Comparison of ENCODE assay signal across 18 cellular contexts in genomic region chr9:137297966-137298365, GRCh38. TPM values are rescaled to one million over a fixed set of nuclear protein-coding genes. Genes with fewer than 3 reads are reported as not detected.
DNase-seq lines count a peak whose midpoint lies in the region; ATAC-seq and TF ChIP-seq lines count a peak whose summit lies in the region.
"Had no signal": no experiment of that assay in that cellular context is flagged by ENCODE, and none has a peak within 500 bp of the region (broad histone marks: within the 10 kb centered on the region; RNA-seq: fewer than 3 reads in every experiment).

No MANE protein-coding gene starts in this region.

- H3K9me3 ChIP-seq in H9 (ENCODE audit: control insufficient read depth, low read depth, low read length) (no peaks in the 10 kb centered on the region), right cardiac atrium (ENCODE audit: control insufficient read depth, low read length) (no peaks in the 10 kb centered on the region), psoas muscle (no peaks in the 10 kb centered on the region)

- DNase-seq in H9 (peak; percentile 31), right cardiac atrium (peak; percentile 19 to 52 (median 45)), psoas muscle (no peak), NCI-H2227 (lab: John Stamatoyannopoulos, UW; ENCODE audit: unreplicated experiment) (no peak), foreskin melanocyte (no peak), NCI-H2029 treated with DMSO at 0.1 percent for 48 hours (lab: John Stamatoyannopoulos, UW) (no peak)
- DNase-seq: activated CD4-positive, alpha-beta T cell treated with anti-CD3 and anti-CD28 coated beads, Interleukin-2, amount 50 U/mL, for 1 hour; activated gamma-delta T cell treated with Interleukin-2 at 50 U/mL for 16 hours; KG1; OCI-M1; stimulated activated CD4-positive, alpha-beta T cell treated with anti-CD3 and anti-CD28 coated beads, Interleukin-2, amount 100 ng/mL, for 24 hours; T-helper 1 cell had no signal

- H3K27ac Mint-ChIP-seq in H9 = no peak overlapping the region
- H3K27ac Mint-ChIP-seq: stimulated activated effector memory CD8-positive, alpha-beta T cell treated with anti-CD3 and anti-CD28 coated beads, Interleukin-12 subunit alpha, Interleukin-12 subunit beta, amount 100 ng/mL, for 72 hours had no signal

- H2AFZ ChIP-seq in H9 (ENCODE audit: low read length) = no peak overlapping the region

- no peak for ATAC-seq in right cardiac atrium
- no peak for ATAC-seq in psoas muscle
- no peak for ATAC-seq in GM21786 (IDR thresholded peaks at IDR 0.05; ENCODE audit: unreplicated experiment)
- ATAC-seq: stimulated activated effector memory CD8-positive, alpha-beta T cell treated with anti-CD3 and anti-CD28 coated beads, Interleukin-12 subunit alpha, Interleukin-12 subunit beta, amount 100 ng/mL, for 72 hours had no signal

- H3K36me3 ChIP-seq in psoas muscle (ENCODE audit: insufficient read depth in 1 of 2, low read depth in 1 of 2) = no peaks in the 10 kb centered on the region

- no peak overlapping the region for H3K18ac ChIP-seq in H9 (ENCODE audit: insufficient read length, low read depth, low read length)

- H2BK12ac ChIP-seq in H9 (ENCODE audit: insufficient read length, low read depth, low read length) = no peak overlapping the region

- no peaks in the 10 kb centered on the region for H4K20me1 ChIP-seq in H9 (ENCODE audit: control insufficient read depth, insufficient read depth, insufficient read length)

- H2BK5ac ChIP-seq in H9 (ENCODE audit: insufficient read length, low read length) = no peak overlapping the region

- H3K9me3 Mint-ChIP-seq in H9 = peaks cover 3 to 9% of the 10 kb centered on the region in 2 experiments
- H3K9me3 Mint-ChIP-seq: central memory CD8-positive, alpha-beta T cell; stimulated activated effector memory CD8-positive, alpha-beta T cell treated with anti-CD3 and anti-CD28 coated beads, Interleukin-12 subunit alpha, Interleukin-12 subunit beta, amount 100 ng/mL, for 72 hours had no signal

- H3K4me1 Mint-ChIP-seq in H9 = peaks cover 32 to 41% of the 10 kb centered on the region in 2 experiments

- H4K5ac ChIP-seq in H9 (ENCODE audit: insufficient read length, low read depth, low read length) = no peak overlapping the region

- peaks cover 0 to 5% (median 3%) of the 10 kb centered on the region in 3 experiments; a peak in 4 of 7 replicates for H3K36me3 Mint-ChIP-seq in H9 (ENCODE audit: insufficient read depth in 1 of 3, low read depth in 3 of 3)
- H3K36me3 Mint-ChIP-seq: stimulated activated effector memory CD8-positive, alpha-beta T cell treated with anti-CD3 and anti-CD28 coated beads, Interleukin-12 subunit alpha, Interleukin-12 subunit beta, amount 100 ng/mL, for 72 hours had no signal

- no peak overlapping the region for H4K8ac ChIP-seq in H9 (replicated peaks; ENCODE audit: insufficient read length, low read depth, low read length)

- no peak overlapping the region for H3K9ac ChIP-seq in H9 (ENCODE audit: extremely low read depth, insufficient read length, low read length)

- no peak overlapping the region for H4K91ac ChIP-seq in H9 (ENCODE audit: insufficient read length, low read depth, low read length)

- H3K4me2 ChIP-seq in H9 (ENCODE audit: insufficient read depth, insufficient read length, low read length) = no peak overlapping the region

- H3K14ac ChIP-seq in H9 (ENCODE audit: insufficient read depth, low read length) = no peak overlapping the region

- no peak overlapping the region for H2AK5ac ChIP-seq in H9 (ENCODE audit: insufficient read length, low read length)

- H3K27ac ChIP-seq in H9 (ENCODE audit: insufficient read length, low read depth, low read length) = no peak overlapping the region
- peak overlapping the region; percentile 96 for H3K27ac ChIP-seq in VCaP
- peak overlapping the region; percentile 70 for H3K27ac ChIP-seq in right cardiac atrium (ENCODE audit: low read length)
- H3K27ac ChIP-seq in psoas muscle = peak overlapping the region; percentile 50

- no CpG with 5 or more reads among the region's 7 CpGs for WGBS in H9 (ENCODE audit: extremely low coverage, insufficient read length, low lambda C conversion rate)
- WGBS in right cardiac atrium = 62% methylated on average over 7 of the region's 7 CpGs
- WGBS in psoas muscle, 3 donors = 52 to 81% (median 70%) methylated on average over 7 of the region's 7 CpGs

- no peak overlapping the region for H2BK120ac ChIP-seq in H9 (ENCODE audit: low read depth, low read length, poor library complexity, severe bottlenecking)

- intact Hi-C loops in right cardiac atrium (cut with DNase I) (loop anchor here in 3 of 4 donors (5.0 to 10.0 kb wide), 2 partner anchors 109 to 227 kb away; no protein-coding TSS in a partner anchor), psoas muscle (cut with DNase I) (loop anchor here (2.0 to 10.0 kb wide), 3 partner anchors 109 to 227 kb away; no protein-coding TSS in a partner anchor)

- H3K23me2 ChIP-seq in H9 (ENCODE audit: insufficient read length, low read depth, low read length, poor library complexity, severe bottlenecking) = peaks cover 7% of the 10 kb centered on the region

- H3K56ac ChIP-seq in H9 (ENCODE audit: insufficient read length, low read depth, low read length) = no peak overlapping the region

- no peaks in the 10 kb centered on the region for H3K79me2 ChIP-seq in H9 (ENCODE audit: insufficient read depth, low read length)

- peaks cover 5% of the 10 kb centered on the region; the same call in 1 of the 2 replicates for H3K27me3 ChIP-seq in H9 (ENCODE audit: insufficient read depth, low read length)
- H3K27me3 ChIP-seq in right cardiac atrium (ENCODE audit: control insufficient read depth, insufficient read depth) = no peaks in the 10 kb centered on the region
- peaks cover 0 to 87% (median 32%) of the 10 kb centered on the region in 3 donors for H3K27me3 ChIP-seq in psoas muscle (ENCODE audit: insufficient read depth in 3 of 3, low read length in 2 of 3)

- no peak overlapping the region for H2BK20ac ChIP-seq in H9 (ENCODE audit: low read depth, low read length, poor library complexity, severe bottlenecking)

- no peak overlapping the region for H3K4ac ChIP-seq in H9 (ENCODE audit: low read depth, low read length)

- no peak overlapping the region for H3T11ph ChIP-seq in H9 (ENCODE audit: low read length)

- no peak overlapping the region for H3K4me3 ChIP-seq in right cardiac atrium (ENCODE audit: low read length)
- peak overlapping the region; percentile 66 for H3K4me3 ChIP-seq in psoas muscle

- peak overlapping the region in 1 of 2 experiments; percentile 29; a peak in 1 of 5 replicates for H3K4me3 Mint-ChIP-seq in H9

- TF ChIP-seq CTCF in H9 (conservative IDR thresholded peaks at IDR 0.05) = no peak
- TF ChIP-seq CTCF in VCaP (conservative IDR thresholded peaks at IDR 0.05) = no peak
- TF ChIP-seq CTCF in psoas muscle (IDR thresholded peaks at IDR 0.05) = no peak

- H3K4me1 ChIP-seq in H9 (ENCODE audit: insufficient read depth, low read length) (peaks cover 5% of the 10 kb centered on the region; the same call in 1 of the 2 replicates), right cardiac atrium (ENCODE audit: control insufficient read depth, insufficient read depth, low read length) (no peaks in the 10 kb centered on the region), psoas muscle (peaks cover 7% of the 10 kb centered on the region)

- H3K79me1 ChIP-seq in H9 (ENCODE audit: insufficient read depth, low read depth, low read length, poor library complexity, severe bottlenecking) = no peaks in the 10 kb centered on the region

- H2BK15ac ChIP-seq in H9 (ENCODE audit: low read depth, low read length) = no peak overlapping the region

- no peak overlapping the region for H3K23ac ChIP-seq in H9 (ENCODE audit: insufficient read length, low read depth, low read length)

- peaks cover 49% of the 10 kb centered on the region for H3K27me3 Mint-ChIP-seq in H9 (ENCODE audit: low read depth)

RNA-seq across cellular contexts. Expression of gene NRARP, which starts 4.1 kb away (rescaled TPM):
- total RNA-seq in H9 (2021) (22.8 and 23.8 TPM in 2 replicates), right cardiac atrium (10 to 100 TPM in 1 of 4 donors, 1 to 10 TPM in 3; 4.5 to 14.5 (median 7.9) TPM), psoas muscle (1 to 10 TPM; 3.5 to 7.5 (median 5.3) TPM)
- polyA plus RNA-seq in right cardiac atrium (4.2 TPM), psoas muscle (1 to 10 TPM in 1 of 3 donors, under 1 TPM in 2; 0.73 to 1.4 (median 0.91) TPM)

RNA-seq across cellular contexts. Expression of gene TOR4A, which starts 20.4 kb away (rescaled TPM):
- total RNA-seq in H9 (2021) (5.9 and 6.2 TPM in 2 replicates), right cardiac atrium (10 to 100 TPM; 10.9 to 17.2 (median 13.1) TPM), psoas muscle (1 to 10 TPM; 1.7 to 2.3 (median 2.1) TPM)
- polyA plus RNA-seq in right cardiac atrium (6.2 TPM), psoas muscle (1 to 10 TPM in 2 of 3 donors, under 1 TPM in 1; 0.77 to 2.3 (median 1.1) TPM)

RNA-seq across cellular contexts. Expression of gene NELFB, which starts 42.8 kb away (rescaled TPM):
- total RNA-seq in H9 (2021) (71.4 and 71.7 TPM in 2 replicates), right cardiac atrium (10 to 100 TPM; 34.8 to 38.6 (median 37.1) TPM), psoas muscle (10 to 100 TPM; 39.1 to 53.7 (median 42.8) TPM)
- polyA plus RNA-seq in right cardiac atrium (33.8 TPM), psoas muscle (10 to 100 TPM; 43.2 to 74.3 (median 58.5) TPM)

RNA-seq across cellular contexts. Expression of gene STPG3, which starts 46.9 kb away (rescaled TPM):
- not detected in 2 replicates for total RNA-seq in H9 (2021)
- total RNA-seq in right cardiac atrium = under 1 TPM in 3 of 4 donors, not detected in 1; 0.31 to 0.46 (median 0.32) TPM
- 0.23 TPM for polyA plus RNA-seq in right cardiac atrium
- total RNA-seq in psoas muscle = not detected
- polyA plus RNA-seq in psoas muscle = under 1 TPM in 1 of 3 donors, not detected in 2; 0.08 TPM
- total RNA-seq: kidney epithelial cell had no signal
- polyA plus RNA-seq: BJ had no signal

RNA-seq across cellular contexts. Expression of gene TUBB4B, which starts 56.9 kb away (rescaled TPM):
- total RNA-seq in H9 (2021) (378 and 386 TPM in 2 replicates), right cardiac atrium (100 to 1,000 TPM; 203 to 461 (median 332) TPM), psoas muscle (100 to 1,000 TPM; 111 to 273 (median 230) TPM)
- polyA plus RNA-seq in right cardiac atrium (591 TPM), psoas muscle (100 to 1,000 TPM; 350 to 838 (median 389) TPM)

Comparison
In these comparisons a context has a peak if more than half of its experiments do, and no peak if none do; other contexts are left out.
1. DNase-seq: peak in H9 (single experiment) and right cardiac atrium (3 of 3); none in psoas muscle (0 of 2), NCI-H2227 (single experiment), foreskin melanocyte (single experiment) and NCI-H2029 treated with DMSO at 0.1 percent for 48 hours (single experiment).